25 cellular contexts compared by ENCODE assay signal in genomic region chr1:90262791-90263190, GRCh38.
DNase-seq lines count a peak whose midpoint lies in the region; FAIRE-seq and TF ChIP-seq lines count a peak whose summit lies in the region.
"Had no signal": no experiment of that assay in that cellular context is flagged by ENCODE, and none has a peak within 500 bp of the region (broad histone marks: within the 10 kb centered on the region; RNA-seq: fewer than 3 reads in every experiment).

No MANE protein-coding gene starts in this region.

- H2AK5ac ChIP-seq in mesendoderm (ENCODE audit: low read length): no peak overlapping the region

- FAIRE-seq in urothelium cell line (lab: Jason Lieb, UNC): no peak
- FAIRE-seq: G401.6 had no signal

- DNase-seq in EH (ENCODE audit: low read depth) (peak; percentile 3), MM.1S (no peak), astrocyte of the hippocampus (ENCODE audit: low read depth, low spot score) (peak; percentile 86), stromal cell of bone marrow (ENCODE audit: low read depth) (peak; percentile 39), mesendoderm (no peak), Peyer's patch (no peak), NCI-H510A treated with DMSO at 0.1 percent for 48 hours (lab: John Stamatoyannopoulos, UW) (no peak), urothelium cell line (ENCODE audit: low spot score) (no peak)
- DNase-seq: C1 segment of cervical spinal cord; CD4-positive, alpha-beta memory T cell; COR-L47; DMS53; NCI-H1105; NCI-H1436 treated with DMSO at 0.1 percent for 48 hours; NCI-H187 treated with DMSO at 0.1 percent for 48 hours; NCI-H2171 treated with DMSO at 0.1 percent for 48 hours; NCI-H446; NCI-H526; NCI-H82; SIG-M5 had no signal

- H3F3A ChIP-seq in MM.1S (ENCODE audit: insufficient read depth, low read length): no peaks in the 10 kb centered on the region

- H3K4me3 ChIP-seq in MM.1S (ENCODE audit: low read length) (no peak overlapping the region), mesendoderm (ENCODE audit: low read length) (no peak overlapping the region), Peyer's patch (no peak overlapping the region)
- H3K4me3 ChIP-seq: GM23338, SK-N-MC had no signal

- H4K20me1 ChIP-seq in MM.1S (ENCODE audit: insufficient read depth, low read length): no peaks in the 10 kb centered on the region

- H3K27ac ChIP-seq in MM.1S (ENCODE audit: low read length) (no peak overlapping the region), mesendoderm (ENCODE audit: low read depth, low read length) (no peak overlapping the region), Peyer's patch (no peak overlapping the region)
- H3K27ac ChIP-seq: HL-60, KMS-11, SK-N-MC had no signal

- 0 out of 2 replicates have a peak overlapping the region, but pooled peaks have one; percentile 10 for H3K4me2 ChIP-seq in MM.1S (ENCODE audit: low read depth, low read length)
- H3K4me2 ChIP-seq in mesendoderm (ENCODE audit: low read length): no peak overlapping the region
- H3K4me2 ChIP-seq: GM23338, KMS-11 had no signal

- H3K23ac ChIP-seq in mesendoderm (ENCODE audit: low read length): no peak overlapping the region

- H4K8ac ChIP-seq in mesendoderm (ENCODE audit: low read depth, low read length): no peak overlapping the region

- no peak overlapping the region for H3K4ac ChIP-seq in mesendoderm (ENCODE audit: low read depth, low read length)

- 0 out of 2 replicates have a peak overlapping the region, but pooled peaks have one; percentile 20 for H2AFZ ChIP-seq in MM.1S (ENCODE audit: low read length)
- H2AFZ ChIP-seq: GM23338 had no signal

- peaks cover 12% of the 10 kb centered on the region for H3K4me1 ChIP-seq in MM.1S (ENCODE audit: low read length)
- H3K4me1 ChIP-seq in mesendoderm (ENCODE audit: control insufficient read depth, low read depth, low read length): no peaks in the 10 kb centered on the region
- H3K4me1 ChIP-seq in Peyer's patch: no peaks in the 10 kb centered on the region

- H2BK120ac ChIP-seq in mesendoderm (ENCODE audit: low read depth, low read length): no peak overlapping the region

- H3K9me2 ChIP-seq in MM.1S (replicated peaks; ENCODE audit: insufficient read depth, low read length): no peaks in the 10 kb centered on the region

- TF ChIP-seq CTCF in MM.1S (IDR thresholded peaks at IDR 0.05; ENCODE audit: low read length): no peak
- TF ChIP-seq CTCF in Peyer's patch (IDR thresholded peaks at IDR 0.05): no peak

- no peak overlapping the region for H3K56ac ChIP-seq in mesendoderm (ENCODE audit: low read length)

- H2BK15ac ChIP-seq in mesendoderm (replicated peaks; ENCODE audit: low read depth): no peak overlapping the region

- TF ChIP-seq POLR2A in Peyer's patch (IDR thresholded peaks at IDR 0.05): no peak

- no peak overlapping the region for H3K18ac ChIP-seq in mesendoderm (ENCODE audit: low read length)

- no peaks in the 10 kb centered on the region for H3K27me3 ChIP-seq in MM.1S (replicated peaks; ENCODE audit: insufficient read depth, low read length)
- no peaks in the 10 kb centered on the region for H3K27me3 ChIP-seq in mesendoderm (ENCODE audit: insufficient read depth, low read length, poor library complexity)
- no peaks in the 10 kb centered on the region for H3K27me3 ChIP-seq in Peyer's patch

- WGBS in mesendoderm (ENCODE audit: extremely low coverage, insufficient coverage, low lambda C conversion rate): no CpG with 5 or more reads among the region's 2 CpGs

- H3K9me3 ChIP-seq in MM.1S (replicated peaks; ENCODE audit: insufficient read depth, low read length) (no peaks in the 10 kb centered on the region), Peyer's patch (no peaks in the 10 kb centered on the region)

- no peaks in the 10 kb centered on the region for H3K79me1 ChIP-seq in mesendoderm (ENCODE audit: low read length)

- H2BK5ac ChIP-seq in mesendoderm (ENCODE audit: low read length): no peak overlapping the region

- no peaks in the 10 kb centered on the region for H3K79me2 ChIP-seq in MM.1S (ENCODE audit: low read length)
- H3K79me2 ChIP-seq in mesendoderm (ENCODE audit: control insufficient read depth, insufficient read depth, low read length): no peaks in the 10 kb centered on the region

- H3K9ac ChIP-seq in MM.1S (ENCODE audit: low read length) (no peak overlapping the region), mesendoderm (ENCODE audit: low read length) (no peak overlapping the region)
- H3K9ac ChIP-seq: KMS-11 had no signal

- H4K5ac ChIP-seq in mesendoderm (ENCODE audit: low read length): no peak overlapping the region

- H3K36me3 ChIP-seq in MM.1S (replicated peaks; ENCODE audit: insufficient read depth, low read length) (no peaks in the 10 kb centered on the region), mesendoderm (ENCODE audit: control insufficient read depth, insufficient read depth, low read length) (no peaks in the 10 kb centered on the region), Peyer's patch (no peaks in the 10 kb centered on the region)

Comparison
In these comparisons a context has a peak if more than half of its experiments do, and no peak if none do; other contexts are left out.
1. DNase-seq: peak in EH (single experiment), astrocyte of the hippocampus (single experiment) and stromal cell of bone marrow (single experiment); none in MM.1S (single experiment), mesendoderm (single experiment), Peyer's patch (0 of 3), NCI-H510A treated with DMSO at 0.1 percent for 48 hours (single experiment) and urothelium cell line (single experiment).